ENCODE assay signal across 20 cellular contexts in the genomic region with DNA sequence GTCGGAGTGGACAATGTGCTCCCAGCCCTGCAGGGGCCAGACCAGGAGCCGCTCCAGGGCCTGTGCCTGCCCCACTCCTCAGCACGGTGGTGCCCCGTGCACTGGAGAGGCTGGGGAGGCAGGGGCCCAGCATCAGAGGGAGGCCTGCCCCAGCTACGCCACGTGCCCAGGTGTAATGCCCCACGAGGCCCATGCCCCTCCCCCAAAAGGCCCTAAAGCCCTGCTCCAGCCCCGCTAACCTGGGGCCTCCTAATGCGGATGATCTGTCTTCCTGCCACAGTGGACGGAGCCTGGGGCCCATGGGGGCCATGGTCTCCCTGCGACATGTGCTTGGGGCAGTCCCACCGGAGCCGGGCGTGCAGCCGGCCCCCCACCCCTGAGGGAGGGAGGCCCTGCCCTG. TPM values are rescaled to one million over a fixed set of nuclear protein-coding genes. Genes with fewer than 3 reads are reported as not detected.
"Had no signal": no experiment of that assay in that cellular context is flagged by ENCODE, and none has a peak within 500 bp of the region (broad histone marks: within the 10 kb centered on the region; RNA-seq: fewer than 3 reads in every experiment).

No MANE protein-coding gene starts in this region.

- H3K9ac ChIP-seq: SK-N-SH had no signal

- H3K9me3 Mint-ChIP-seq: IgD-negative memory B cell had no signal

- H3K27ac Mint-ChIP-seq: IgD-negative memory B cell had no signal

- H3K4me2 ChIP-seq: SK-N-SH had no signal

- H3K4me3 Mint-ChIP-seq: IgD-negative memory B cell had no signal

- H3K9me3 ChIP-seq: SK-N-SH had no signal

- H3K4me1 Mint-ChIP-seq: IgD-negative memory B cell had no signal

- DNase-seq: KBM-7, MV-4-11, NCI-H1048, NCI-H1105 treated with DMSO at 0.1 percent for 48 hours, NCI-H1417 treated with DMSO at 0.1 percent for 48 hours, NCI-H146, NCI-H1694 treated with DMSO at 0.1 percent for 48 hours, NCI-H1930, NCI-H2081, NCI-H2107, NCI-H2227 treated with DMSO at 0.1 percent for 48 hours, NCI-H524, NCI-H526 treated with DMSO at 0.1 percent for 48 hours, NCI-H748 treated with DMSO at 0.1 percent for 48 hours, RPMI8226, SHP77, SK-N-SH, SW 1271 had no signal

RNA-seq across cellular contexts. Expression of gene ZNF467, which starts 41.1 kb away (rescaled TPM):
- total RNA-seq: LHCN-M2 had no signal
- polyA plus RNA-seq: IgD-negative memory B cell had no signal
